19 cellular contexts compared by ENCODE assay signal in the genomic region with DNA sequence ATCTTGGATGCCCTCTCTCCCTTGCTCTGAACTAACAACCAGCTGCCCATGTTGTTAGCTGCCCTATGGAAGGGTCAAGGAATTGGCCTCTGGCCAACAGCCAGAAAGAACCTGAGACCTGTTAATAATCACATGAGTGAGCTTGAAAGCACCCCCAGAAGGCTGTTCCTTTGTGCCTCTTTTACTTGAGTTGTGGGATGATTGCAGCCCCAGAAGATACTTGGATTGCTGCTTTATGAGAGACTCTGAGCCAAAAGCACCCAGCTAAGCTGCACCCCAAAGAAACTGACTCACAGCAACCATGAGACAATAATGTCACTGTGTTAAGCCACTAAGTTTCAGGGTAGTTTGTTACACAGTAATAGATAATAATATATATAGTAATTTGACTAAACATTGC.
A peak's percentile ranks its signal among the peaks of the same experiment; 100 is the strongest.
DNase-seq lines count a peak whose midpoint lies in the region; ATAC-seq and TF ChIP-seq lines count a peak whose summit lies in the region.
"Had no signal": no experiment of that assay in that cellular context is flagged by ENCODE, and none has a peak within 500 bp of the region (broad histone marks: within the 10 kb centered on the region; RNA-seq: fewer than 3 reads in every experiment).

No MANE protein-coding gene starts in this region.

- H3K4me2 ChIP-seq in SK-N-SH = no peak overlapping the region
- no peak overlapping the region for H3K4me2 ChIP-seq in trophoblast cell (ENCODE audit: low read length)

- ATAC-seq in SK-N-SH treated with all-trans-retinoic acid at 6 μM for 48 hours = no peak
- ATAC-seq: lower lobe of right lung had no signal

- H3K4me1 ChIP-seq in SK-N-SH (ENCODE audit: control insufficient read depth in 1 of 2, insufficient read depth in 2 of 2, low read depth in 1 of 2, low read length in 1 of 2) (peaks cover 0 to 2% of the 10 kb centered on the region in 2 experiments; a peak in 1 of 4 replicates), SJCRH30 (peaks cover 4% of the 10 kb centered on the region; the same call in 1 of the 2 replicates), trophoblast cell (ENCODE audit: control insufficient read depth in 1 of 2, insufficient read depth in 2 of 2, low read length in 2 of 2) (no peaks in the 10 kb centered on the region)
- H3K4me1 ChIP-seq: lower lobe of right lung, prostate gland had no signal

- POLR2A ChIA-PET in SK-N-SH (lab: Yijun Ruan, JAX) = no interaction called here

- H3K79me2 ChIP-seq in SK-N-SH (ENCODE audit: insufficient read depth) = peaks cover 64% of the 10 kb centered on the region
- no peaks in the 10 kb centered on the region for H3K79me2 ChIP-seq in trophoblast cell (ENCODE audit: control insufficient read depth, insufficient read depth, low read length, poor library complexity)

- no peaks in the 10 kb centered on the region for H3K27me3 Mint-ChIP-seq in Calu3 (ENCODE audit: unreplicated experiment)
- H3K27me3 Mint-ChIP-seq: activated CD4-positive, alpha-beta memory T cell treated with anti-CD3 and anti-CD28 coated beads, Interleukin-2, amount 10 ng/mL, durations not matched to agents 7 days and 5 days; naive B cell had no signal

- no peak overlapping the region for H3K27ac ChIP-seq in SK-N-SH (ENCODE audit: low read depth in 2 of 2, low read length in 1 of 2)
- no peak overlapping the region for H3K27ac ChIP-seq in SJCRH30
- H3K27ac ChIP-seq in trophoblast cell (ENCODE audit: low read depth, low read length) = no peak overlapping the region
- H3K27ac ChIP-seq: lower lobe of right lung, prostate gland had no signal

- H3K4me3 Mint-ChIP-seq in Calu3 (ENCODE audit: low read depth, unreplicated experiment) = no peak overlapping the region
- H3K4me3 Mint-ChIP-seq: activated CD4-positive, alpha-beta memory T cell treated with anti-CD3 and anti-CD28 coated beads, Interleukin-2, amount 10 ng/mL, durations not matched to agents 7 days and 5 days; H9 had no signal

- intact Hi-C loops in Calu3 (cut with micrococcal nuclease; ENCODE audit: unreplicated experiment) = no loop called here

- no peaks in the 10 kb centered on the region for H3K79me1 ChIP-seq in trophoblast cell (ENCODE audit: low read length)

- DNase-seq in SK-N-SH (no peak), Calu3 (peak; percentile 18), SJCRH30 (peak; percentile 24 to 53), trophoblast cell (no peak), NK-92 (lab: John Stamatoyannopoulos, UW; ENCODE audit: unreplicated experiment) (no peak), activated gamma-delta T cell treated with Interleukin-2 at 50 U/mL for 16 hours (no peak)
- no peak for DNase-seq in activated effector memory CD4-positive, alpha-beta T cell treated with anti-CD3 and anti-CD28 coated beads, Interleukin-2, amount 50 U/mL, for 16 hours
- DNase-seq: activated CD4-positive, alpha-beta memory T cell treated with anti-CD3 and anti-CD28 coated beads, Interleukin-2, amount 10 ng/mL, durations not matched to agents 7 days and 5 days; activated gamma-delta T cell; GDM1; H9; lower lobe of right lung; naive B cell; NCI-H1930; NCI-H526; stimulated activated CD4-positive, alpha-beta T cell treated with anti-CD3 and anti-CD28 coated beads, Interleukin-12 subunit alpha, Interleukin-12 subunit beta, amount 100 ng/mL, for 4 hours; stimulated activated naive CD4-positive, alpha-beta T cell treated with Interleukin-2 at 50 U/mL for 16 hours had no signal

- no peak overlapping the region for H3K27ac Mint-ChIP-seq in Calu3 (ENCODE audit: unreplicated experiment)
- H3K27ac Mint-ChIP-seq: activated CD4-positive, alpha-beta memory T cell treated with anti-CD3 and anti-CD28 coated beads, Interleukin-2, amount 10 ng/mL, durations not matched to agents 7 days and 5 days; H9; naive B cell had no signal

- H3K14ac ChIP-seq in trophoblast cell (ENCODE audit: low read length) = no peak overlapping the region

- peaks cover 31% of the 10 kb centered on the region for H3K4me1 Mint-ChIP-seq in Calu3 (ENCODE audit: low read depth, unreplicated experiment)

- no peak overlapping the region for H2BK120ac ChIP-seq in trophoblast cell (ENCODE audit: insufficient read depth, low read length, poor library complexity)

- TF ChIP-seq CTCF in SK-N-SH (IDR thresholded peaks at IDR 0.05) (no peak), Calu3 (IDR thresholded peaks at IDR 0.05; ENCODE audit: unreplicated experiment) (no peak)

- no peaks in the 10 kb centered on the region for H3K27me3 ChIP-seq in SK-N-SH (ENCODE audit: insufficient read depth)
- no peaks in the 10 kb centered on the region for H3K27me3 ChIP-seq in SJCRH30
- H3K27me3 ChIP-seq in trophoblast cell (ENCODE audit: insufficient read depth, low read length) = no peaks in the 10 kb centered on the region

- H3K9me3 ChIP-seq in SK-N-SH (no peaks in the 10 kb centered on the region), SJCRH30 (replicated peaks) (0 out of 2 replicates have a peak, but pooled peaks cover 2% of the 10 kb centered on the region), trophoblast cell (ENCODE audit: insufficient read depth, low read depth, low read length) (no peaks in the 10 kb centered on the region)
- H3K9me3 ChIP-seq: lower lobe of right lung, prostate gland had no signal

- TF ChIP-seq EP300 in SK-N-SH (IDR thresholded peaks at IDR 0.05; ENCODE audit: borderline replicate concordance in 1 of 2, low read depth in 1 of 2, low read length in 1 of 2) = no peak

- H3K9ac ChIP-seq in SK-N-SH (no peak overlapping the region), trophoblast cell (ENCODE audit: low read length) (no peak overlapping the region)

- CTCF ChIA-PET in SK-N-SH (lab: Yijun Ruan, JAX) = no interaction called here
- CTCF ChIA-PET in Calu3 (lab: Charles Lee) = interaction anchor here (1.5 kb wide), 1 partner anchor 21 kb away, joined by 3 read pairs; no protein-coding TSS in a partner anchor

- H3K18ac ChIP-seq in trophoblast cell (ENCODE audit: low read length) = peak overlapping the region; percentile 82

- H2AK5ac ChIP-seq in trophoblast cell (ENCODE audit: low read length) = no peak overlapping the region

- peaks cover 10% of the 10 kb centered on the region for H3F3A ChIP-seq in SK-N-SH (replicated peaks; ENCODE audit: insufficient read depth)

- no peak overlapping the region for H4K8ac ChIP-seq in trophoblast cell (ENCODE audit: low read depth, low read length)

- H2BK12ac ChIP-seq in trophoblast cell (ENCODE audit: low read length) = no peak overlapping the region

- no peak overlapping the region for H2BK5ac ChIP-seq in trophoblast cell (ENCODE audit: low read depth, low read length, poor library complexity)

- H3K4ac ChIP-seq in trophoblast cell (ENCODE audit: low read depth, low read length) = no peak overlapping the region

- H3K36me3 ChIP-seq in SK-N-SH (replicated peaks in 1 of 2; ENCODE audit: control insufficient read depth in 1 of 2, insufficient read depth in 2 of 2, low read length in 1 of 2) (peaks cover 5 to 11% of the 10 kb centered on the region in 2 experiments), SJCRH30 (peaks cover 17% of the 10 kb centered on the region), trophoblast cell (ENCODE audit: control insufficient read depth in 1 of 2, insufficient read depth in 2 of 2, low read length in 2 of 2) (peaks cover 0 to 2% of the 10 kb centered on the region in 2 experiments)
- H3K36me3 ChIP-seq: prostate gland had no signal

- BruUV-seq in Calu3 (replicated peaks; lab: Mats Ljungman, UMichigan) = no TSS peak

- H2AFZ ChIP-seq in SK-N-SH (ENCODE audit: low read depth) (no peak overlapping the region), trophoblast cell (ENCODE audit: insufficient read depth, low read length, poor library complexity) (no peak overlapping the region)

- H3K36me3 Mint-ChIP-seq in Calu3 (ENCODE audit: insufficient read depth, unreplicated experiment) = peaks cover 5% of the 10 kb centered on the region

- no peak overlapping the region for H4K12ac ChIP-seq in trophoblast cell (ENCODE audit: low read depth, low read length)

- H4K20me1 ChIP-seq in SK-N-SH (ENCODE audit: insufficient read depth) = no peaks in the 10 kb centered on the region

- TF ChIP-seq RAD21 in SK-N-SH (IDR thresholded peaks at IDR 0.05; ENCODE audit: low read length) = no peak

- H3K4me3 ChIP-seq in SK-N-SH (ENCODE audit: low read depth in 2 of 2, low read length in 1 of 2) = no peak overlapping the region
- H3K4me3 ChIP-seq in SJCRH30 = no peak overlapping the region
- no peak overlapping the region for H3K4me3 ChIP-seq in trophoblast cell (ENCODE audit: low read depth, low read length)
- H3K4me3 ChIP-seq: lower lobe of right lung, prostate gland had no signal

- H3K9me2 ChIP-seq in SK-N-SH = no peaks in the 10 kb centered on the region

- H4K91ac ChIP-seq in trophoblast cell (ENCODE audit: low read depth, low read length) = no peak overlapping the region

- no peak overlapping the region for H3K23ac ChIP-seq in trophoblast cell (ENCODE audit: low read length)

- H3K9me3 Mint-ChIP-seq in Calu3 (ENCODE audit: low read depth, unreplicated experiment) = no peaks in the 10 kb centered on the region
- H3K9me3 Mint-ChIP-seq: activated CD4-positive, alpha-beta memory T cell treated with anti-CD3 and anti-CD28 coated beads, Interleukin-2, amount 10 ng/mL, durations not matched to agents 7 days and 5 days had no signal

TF ChIP-seq in SK-N-SH, 30 proteins besides CTCF, POLR2A, EP300 and RAD21:
- no peak for TF ChIP-seq FOXJ3 (CRISPR knock-in tag; IDR thresholded peaks at IDR 0.05)
- peak; percentile 47 for TF ChIP-seq NFIC (IDR thresholded peaks at IDR 0.05; ENCODE audit: borderline replicate concordance)

TF ChIP-seq in SK-N-SH treated with all-trans-retinoic acid at 6 μM for 48 hours, 23 proteins besides CTCF, POLR2A, EP300 and RAD21:
- no peak for TF ChIP-seq ZNF70 (CRISPR knock-in tag; IDR thresholded peaks at IDR 0.05)
- no peak for TF ChIP-seq CSDC2 (CRISPR knock-in tag; IDR thresholded peaks at IDR 0.05)
- no peak for TF ChIP-seq RARB (CRISPR knock-in tag; IDR thresholded peaks at IDR 0.05)

Comparison
In these comparisons a context has a peak if more than half of its experiments do, and no peak if none do; other contexts are left out.
1. DNase-seq: peak in Calu3 (single experiment) and SJCRH30 (2 of 2); none in SK-N-SH (single experiment), trophoblast cell (0 of 2), activated effector memory CD4-positive, alpha-beta T cell treated with anti-CD3 and anti-CD28 coated beads, Interleukin-2, amount 50 U/mL, for 16 hours (single experiment), NK-92 (single experiment) and activated gamma-delta T cell treated with Interleukin-2 at 50 U/mL for 16 hours (single experiment).